Comparison of ENCODE assay signal across 18 cellular contexts in the genomic region with DNA sequence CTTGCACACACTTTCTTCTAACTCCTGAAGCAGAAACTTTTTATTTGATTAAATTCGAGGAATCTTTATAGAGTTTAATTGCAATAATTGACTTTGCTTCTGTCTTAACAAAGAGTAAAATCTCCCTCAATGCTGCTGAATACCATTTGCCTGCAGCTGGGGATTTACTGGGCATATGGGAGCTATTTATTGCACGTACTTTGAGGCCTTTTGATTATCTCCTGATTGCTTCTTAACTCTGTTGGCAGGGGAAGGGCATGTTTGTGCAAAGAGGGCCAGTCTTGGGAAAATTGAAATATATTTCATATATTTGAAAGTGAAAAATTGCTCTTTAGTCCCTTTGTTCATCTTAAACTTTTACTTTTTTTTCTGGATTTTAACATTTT.
DNase-seq lines count a peak whose midpoint lies in the region; ATAC-seq and TF ChIP-seq lines count a peak whose summit lies in the region.
"Had no signal": no experiment of that assay in that cellular context is flagged by ENCODE, and none has a peak within 500 bp of the region (broad histone marks: within the 10 kb centered on the region; RNA-seq: fewer than 3 reads in every experiment).

No MANE protein-coding gene starts in this region.

- H4K20me1 ChIP-seq in smooth muscle cell (ENCODE audit: low read depth) = no peaks in the 10 kb centered on the region

- H3K9ac ChIP-seq in smooth muscle cell (ENCODE audit: low read depth) = no peak overlapping the region
- H3K9ac ChIP-seq: SK-N-SH had no signal

- H3K4me1 Mint-ChIP-seq in MCF 10A (ENCODE audit: insufficient read depth, unreplicated experiment) = peaks cover 13% of the 10 kb centered on the region
- H3K4me1 Mint-ChIP-seq in activated T-helper 2 cell treated with anti-CD3 and anti-CD28 coated beads, Interferon-gamma antibody, Interleukin-2, Interleukin-4, amounts not matched to agents 10 μg/mL and 5 μg/mL and 100 μg/mL, durations not matched to agents 14 hours and 24 hours and 36 hours (ENCODE audit: low read depth) = peaks cover 44% of the 10 kb centered on the region
- peaks cover 13 to 64% (median 37%) of the 10 kb centered on the region in 7 donors for H3K4me1 Mint-ChIP-seq in naive thymus-derived CD4-positive, alpha-beta T cell

- BruUV-seq in MCF 10A (replicated peaks; lab: Mats Ljungman, UMichigan) = no TSS peak

- no peaks in the 10 kb centered on the region for H3K27me3 ChIP-seq in breast epithelium
- no peaks in the 10 kb centered on the region for H3K27me3 ChIP-seq in naive thymus-derived CD4-positive, alpha-beta T cell (ENCODE audit: control insufficient read depth in 2 of 2, insufficient read depth in 2 of 2, low read length in 2 of 2)
- H3K27me3 ChIP-seq in smooth muscle cell (ENCODE audit: low read depth) = no peaks in the 10 kb centered on the region
- H3K27me3 ChIP-seq: cardiac muscle cell had no signal

- no peak overlapping the region for H3K4me2 ChIP-seq in smooth muscle cell
- H3K4me2 ChIP-seq: SK-N-SH had no signal

- WGBS in smooth muscle cell (ENCODE audit: low lambda C conversion rate) = 65% methylated on average over 2 of the region's 2 CpGs

- no peak for DNase-seq in breast epithelium (ENCODE audit: low spot score in 2 of 2)
- no peak for DNase-seq in MCF 10A (ENCODE audit: unreplicated experiment)
- no peak for DNase-seq in activated T-helper 2 cell treated with anti-CD3 and anti-CD28 coated beads, Interferon-gamma antibody, Interleukin-2, Interleukin-4, amounts not matched to agents 10 μg/mL and 5 μg/mL and 100 μg/mL, durations not matched to agents 14 hours and 24 hours and 36 hours (ENCODE audit: low spot score)
- DNase-seq in naive thymus-derived CD4-positive, alpha-beta T cell = no peak
- DNase-seq in NCI-H1417 (lab: John Stamatoyannopoulos, UW) = no peak
- DNase-seq in DMS53 (lab: John Stamatoyannopoulos, UW) = no peak
- no peak for DNase-seq in smooth muscle cell (lab: John Stamatoyannopoulos, UW; ENCODE audit: unreplicated experiment)
- DNase-seq: activated CD4-positive, CD25-positive, alpha-beta regulatory T cell treated with anti-CD3 and anti-CD28 coated beads, Interleukin-2, amount 50 U/mL, for 72 hours; DMS79; endodermal cell; H9; mammary epithelial cell; OCI-M1 had no signal

- no peak for TF ChIP-seq POLR2A in breast epithelium (IDR thresholded peaks at IDR 0.05)

- H3K4me3 ChIP-seq in breast epithelium = no peak overlapping the region
- H3K4me3 ChIP-seq in naive thymus-derived CD4-positive, alpha-beta T cell (ENCODE audit: low read length) = no peak overlapping the region
- no peak overlapping the region for H3K4me3 ChIP-seq in smooth muscle cell
- H3K4me3 ChIP-seq: cardiac muscle cell had no signal

- CTCF ChIA-PET in MCF 10A (lab: Yijun Ruan, JAX) = no interaction called here
- CTCF ChIA-PET in naive thymus-derived CD4-positive, alpha-beta T cell (lab: Charles Lee) = no interaction called here

- no peaks in the 10 kb centered on the region for H3K27me3 Mint-ChIP-seq in MCF 10A (ENCODE audit: insufficient read depth, unreplicated experiment)
- H3K27me3 Mint-ChIP-seq in activated T-helper 2 cell treated with anti-CD3 and anti-CD28 coated beads, Interferon-gamma antibody, Interleukin-2, Interleukin-4, amounts not matched to agents 10 μg/mL and 5 μg/mL and 100 μg/mL, durations not matched to agents 14 hours and 24 hours and 36 hours (ENCODE audit: low read depth) = no peaks in the 10 kb centered on the region
- no peaks in the 10 kb centered on the region for H3K27me3 Mint-ChIP-seq in naive thymus-derived CD4-positive, alpha-beta T cell
- H3K27me3 Mint-ChIP-seq: B cell, IgD-negative memory B cell had no signal

- H2AFZ ChIP-seq in smooth muscle cell (ENCODE audit: low read depth) = no peak overlapping the region

- H3K9me3 Mint-ChIP-seq in MCF 10A (ENCODE audit: unreplicated experiment) = no peaks in the 10 kb centered on the region
- H3K9me3 Mint-ChIP-seq in activated T-helper 2 cell treated with anti-CD3 and anti-CD28 coated beads, Interferon-gamma antibody, Interleukin-2, Interleukin-4, amounts not matched to agents 10 μg/mL and 5 μg/mL and 100 μg/mL, durations not matched to agents 14 hours and 24 hours and 36 hours = no peaks in the 10 kb centered on the region
- peaks cover 0 to 3% (median 0%) of the 10 kb centered on the region in 11 donors for H3K9me3 Mint-ChIP-seq in naive thymus-derived CD4-positive, alpha-beta T cell
- H3K9me3 Mint-ChIP-seq: endodermal cell, H9, IgD-negative memory B cell had no signal

- peaks cover 18% of the 10 kb centered on the region for H3F3A ChIP-seq in smooth muscle cell (ENCODE audit: low read depth)

- intact Hi-C loops in breast epithelium (cut with DNase I; ENCODE audit: low total_unique reads) (no loop called here), MCF 10A (cut with micrococcal nuclease) (loop anchor here (10.0 kb wide), 2 partner anchors 110 to 360 kb away; partner anchors contain the start of gene NPTX1)
- intact Hi-C loops in activated T-helper 2 cell treated with anti-CD3 and anti-CD28 coated beads, Interferon-gamma antibody, Interleukin-2, Interleukin-4, amounts not matched to agents 10 μg/mL and 5 μg/mL and 100 μg/mL, durations not matched to agents 14 hours and 24 hours and 36 hours (cut with micrococcal nuclease) = no loop called here
- intact Hi-C loops in naive thymus-derived CD4-positive, alpha-beta T cell (cut with micrococcal nuclease) = loop anchor here in 1 of 2 donors (5.0 kb wide), 1 partner anchor 57 kb away; no protein-coding TSS in a partner anchor

- H3K4me3 Mint-ChIP-seq in MCF 10A (ENCODE audit: unreplicated experiment) = no peak overlapping the region
- H3K4me3 Mint-ChIP-seq in activated T-helper 2 cell treated with anti-CD3 and anti-CD28 coated beads, Interferon-gamma antibody, Interleukin-2, Interleukin-4, amounts not matched to agents 10 μg/mL and 5 μg/mL and 100 μg/mL, durations not matched to agents 14 hours and 24 hours and 36 hours (ENCODE audit: low read depth) = no peak overlapping the region
- H3K4me3 Mint-ChIP-seq in naive thymus-derived CD4-positive, alpha-beta T cell = peak overlapping the region in 4 of 10 donors; percentile 26 to 42 (median 31)
- H3K4me3 Mint-ChIP-seq: endodermal cell, H9 had no signal

- peaks cover 21% of the 10 kb centered on the region for H3K36me3 Mint-ChIP-seq in MCF 10A (ENCODE audit: insufficient read depth, unreplicated experiment)
- peaks cover 49% of the 10 kb centered on the region for H3K36me3 Mint-ChIP-seq in activated T-helper 2 cell treated with anti-CD3 and anti-CD28 coated beads, Interferon-gamma antibody, Interleukin-2, Interleukin-4, amounts not matched to agents 10 μg/mL and 5 μg/mL and 100 μg/mL, durations not matched to agents 14 hours and 24 hours and 36 hours (ENCODE audit: low read depth)
- H3K36me3 Mint-ChIP-seq in naive thymus-derived CD4-positive, alpha-beta T cell = peaks cover 0 to 29% (median 11%) of the 10 kb centered on the region in 5 donors
- H3K36me3 Mint-ChIP-seq: IgD-negative memory B cell had no signal

- H3K4me1 ChIP-seq in breast epithelium = peaks cover 0 to 4% of the 10 kb centered on the region in 2 donors
- H3K4me1 ChIP-seq in naive thymus-derived CD4-positive, alpha-beta T cell (ENCODE audit: control insufficient read depth in 2 of 2, insufficient read depth in 2 of 2, low read length in 2 of 2) = peaks cover 9 to 12% of the 10 kb centered on the region in 2 donors
- H3K4me1 ChIP-seq in smooth muscle cell (ENCODE audit: low read depth) = peaks cover 12% of the 10 kb centered on the region

- H3K9me3 ChIP-seq in breast epithelium = no peaks in the 10 kb centered on the region
- no peaks in the 10 kb centered on the region for H3K9me3 ChIP-seq in naive thymus-derived CD4-positive, alpha-beta T cell (ENCODE audit: control insufficient read depth in 2 of 3, low read length in 3 of 3)
- no peaks in the 10 kb centered on the region for H3K9me3 ChIP-seq in smooth muscle cell (replicated peaks; ENCODE audit: low read depth)
- H3K9me3 ChIP-seq: SK-N-SH had no signal

- H3K36me3 ChIP-seq in breast epithelium = no peaks in the 10 kb centered on the region
- peaks cover 0 to 31% (median 0%) of the 10 kb centered on the region in 3 experiments for H3K36me3 ChIP-seq in naive thymus-derived CD4-positive, alpha-beta T cell (ENCODE audit: control insufficient read depth in 2 of 3, insufficient read depth in 3 of 3, low read length in 3 of 3)
- no peaks in the 10 kb centered on the region for H3K36me3 ChIP-seq in smooth muscle cell (ENCODE audit: low read depth)
- H3K36me3 ChIP-seq: cardiac muscle cell had no signal

- POLR2A ChIA-PET in MCF 10A (lab: Yijun Ruan, JAX) = interaction anchor here (0.8 kb wide), 1 partner anchor 21 kb away, joined by 3 read pairs; no protein-coding TSS in a partner anchor
- POLR2A ChIA-PET in naive thymus-derived CD4-positive, alpha-beta T cell (lab: Charles Lee) = interaction anchor here (1.0 to 2.3 kb wide), 2 partner anchors 12 to 15 kb away, joined by 4 to 15 read pairs; no protein-coding TSS in a partner anchor

- H3K27ac Mint-ChIP-seq in MCF 10A (ENCODE audit: low read depth, unreplicated experiment) = no peak overlapping the region
- peak overlapping the region; percentile 64 for H3K27ac Mint-ChIP-seq in activated T-helper 2 cell treated with anti-CD3 and anti-CD28 coated beads, Interferon-gamma antibody, Interleukin-2, Interleukin-4, amounts not matched to agents 10 μg/mL and 5 μg/mL and 100 μg/mL, durations not matched to agents 14 hours and 24 hours and 36 hours
- peak overlapping the region in 8 of 9 donors; percentile 17 to 99 (median 62) for H3K27ac Mint-ChIP-seq in naive thymus-derived CD4-positive, alpha-beta T cell

- ATAC-seq in naive thymus-derived CD4-positive, alpha-beta T cell = no peak
- no peak for ATAC-seq in HG03135 (IDR thresholded peaks at IDR 0.05; ENCODE audit: unreplicated experiment)

- no peak for TF ChIP-seq CTCF in breast epithelium (IDR thresholded peaks at IDR 0.05)
- no peak for TF ChIP-seq CTCF in MCF 10A (IDR thresholded peaks at IDR 0.05; ENCODE audit: unreplicated experiment)
- TF ChIP-seq CTCF in smooth muscle cell (IDR thresholded peaks at IDR 0.05; ENCODE audit: borderline replicate concordance, insufficient read depth, poor library complexity, severe bottlenecking) = no peak

- peak overlapping the region; percentile 89 to 95 for H3K27ac ChIP-seq in breast epithelium
- H3K27ac ChIP-seq in naive thymus-derived CD4-positive, alpha-beta T cell (ENCODE audit: low read depth, low read length) = no peak overlapping the region
- H3K27ac ChIP-seq in smooth muscle cell (ENCODE audit: low read depth) = no peak overlapping the region
- H3K27ac ChIP-seq: cardiac muscle cell had no signal

- no peaks in the 10 kb centered on the region for H3K79me2 ChIP-seq in smooth muscle cell (ENCODE audit: low read depth)

Comparison
In these comparisons a context has a peak if more than half of its experiments do, and no peak if none do; other contexts are left out.
1. H3K27ac ChIP-seq: peak in breast epithelium (2 of 2); none in naive thymus-derived CD4-positive, alpha-beta T cell (single experiment) and smooth muscle cell (single experiment).